In genomic region chr6:63804381-63804956, GRCh38 we compare ENCODE assay signal across 14 cellular contexts.
A peak's percentile ranks its signal among the peaks of the same experiment; 100 is the strongest.
DNase-seq lines count a peak whose midpoint lies in the region; ATAC-seq and TF ChIP-seq lines count a peak whose summit lies in the region.
"Had no signal": no experiment of that assay in that cellular context is flagged by ENCODE, and none has a peak within 500 bp of the region (broad histone marks: within the 10 kb centered on the region; RNA-seq: fewer than 3 reads in every experiment).

No MANE protein-coding gene starts in this region.

- TF ChIP-seq CTCF in HFF-Myc (IDR thresholded peaks at IDR 0.05; ENCODE audit: low read depth, low read length, missing control alignments) = no peak

- POLR2A ChIA-PET in activated CD8-positive, alpha-beta T cell treated with anti-CD3 and anti-CD28 coated beads, Interleukin-2, amount 10 ng/mL, durations not matched to agents 7 days and 5 days (lab: Charles Lee) = interaction anchor here (0.6 kb wide), 1 partner anchor 208 kb away, joined by 5 read pairs; no protein-coding TSS in a partner anchor

- H3K27me3 Mint-ChIP-seq in activated CD8-positive, alpha-beta T cell treated with anti-CD3 and anti-CD28 coated beads, Interleukin-2, amount 10 ng/mL, durations not matched to agents 7 days and 5 days (ENCODE audit: low read depth) = no peaks in the 10 kb centered on the region
- H3K27me3 Mint-ChIP-seq: type B pancreatic cell had no signal

- no peak for ATAC-seq in activated CD8-positive, alpha-beta T cell treated with anti-CD3 and anti-CD28 coated beads, Interleukin-2, amount 10 ng/mL, durations not matched to agents 7 days and 5 days
- ATAC-seq: naive thymus-derived CD8-positive, alpha-beta T cell had no signal

- DNase-seq in A172 (ENCODE audit: low spot score) = peak; percentile 76
- peak; percentile 88 for DNase-seq in HFF-Myc (ENCODE audit: extremely low read depth, low read depth)
- DNase-seq in SW 1271 (lab: John Stamatoyannopoulos, UW) = peak; percentile 53 to 82
- DNase-seq in foreskin melanocyte = peak; percentile 26
- no peak for DNase-seq in activated CD8-positive, alpha-beta T cell treated with anti-CD3 and anti-CD28 coated beads, Interleukin-2, amount 10 ng/mL, durations not matched to agents 7 days and 5 days
- no peak for DNase-seq in activated CD4-positive, alpha-beta T cell treated with anti-CD3 and anti-CD28 coated beads, Interleukin-2, amount 50 U/mL, for 48 hours
- DNase-seq in DMS153 treated with DMSO at 0.1 percent for 48 hours (lab: John Stamatoyannopoulos, UW; ENCODE audit: unreplicated experiment) = no peak
- DNase-seq in NCI-H146 (lab: John Stamatoyannopoulos, UW) = no peak
- DNase-seq: heart right ventricle; naive thymus-derived CD8-positive, alpha-beta T cell; NCI-H1694; Right ventricle myocardium superior; stimulated activated CD4-positive, alpha-beta T cell treated with anti-CD3 and anti-CD28 coated beads, Interleukin-4, amount 100 ng/mL, for 4 hours had no signal

- peaks cover 7% of the 10 kb centered on the region for H3K4me1 Mint-ChIP-seq in activated CD8-positive, alpha-beta T cell treated with anti-CD3 and anti-CD28 coated beads, Interleukin-2, amount 10 ng/mL, durations not matched to agents 7 days and 5 days (ENCODE audit: low read depth)
- H3K4me1 Mint-ChIP-seq: naive thymus-derived CD8-positive, alpha-beta T cell had no signal

- no peaks in the 10 kb centered on the region for H3K36me3 Mint-ChIP-seq in activated CD8-positive, alpha-beta T cell treated with anti-CD3 and anti-CD28 coated beads, Interleukin-2, amount 10 ng/mL, durations not matched to agents 7 days and 5 days (ENCODE audit: low read depth)
- H3K36me3 Mint-ChIP-seq: naive thymus-derived CD8-positive, alpha-beta T cell; type B pancreatic cell had no signal

- H3K4me3 Mint-ChIP-seq in activated CD8-positive, alpha-beta T cell treated with anti-CD3 and anti-CD28 coated beads, Interleukin-2, amount 10 ng/mL, durations not matched to agents 7 days and 5 days = no peak overlapping the region
- H3K4me3 Mint-ChIP-seq: naive thymus-derived CD8-positive, alpha-beta T cell; type B pancreatic cell had no signal

- no peak overlapping the region for H3K27ac Mint-ChIP-seq in activated CD8-positive, alpha-beta T cell treated with anti-CD3 and anti-CD28 coated beads, Interleukin-2, amount 10 ng/mL, durations not matched to agents 7 days and 5 days
- H3K27ac Mint-ChIP-seq: naive thymus-derived CD8-positive, alpha-beta T cell; type B pancreatic cell had no signal

- no peaks in the 10 kb centered on the region for H3K9me3 Mint-ChIP-seq in activated CD8-positive, alpha-beta T cell treated with anti-CD3 and anti-CD28 coated beads, Interleukin-2, amount 10 ng/mL, durations not matched to agents 7 days and 5 days (ENCODE audit: insufficient read depth)
- H3K9me3 Mint-ChIP-seq: naive thymus-derived CD8-positive, alpha-beta T cell; type B pancreatic cell had no signal

- peak overlapping the region; percentile 7 for H3K4me3 ChIP-seq in HFF-Myc (replicated peaks; ENCODE audit: low read depth, low read length)
- H3K4me3 ChIP-seq: heart right ventricle had no signal

- CTCF ChIA-PET in activated CD8-positive, alpha-beta T cell treated with anti-CD3 and anti-CD28 coated beads, Interleukin-2, amount 10 ng/mL, durations not matched to agents 7 days and 5 days (lab: Charles Lee) = interaction anchor here (1.3 kb wide), 1 partner anchor 452 kb away, joined by 3 read pairs; no protein-coding TSS in a partner anchor

Comparison
In these comparisons a context has a peak if more than half of its experiments do, and no peak if none do; other contexts are left out.
1. DNase-seq: peak in A172 (single experiment), HFF-Myc (single experiment), SW 1271 (2 of 2) and foreskin melanocyte (single experiment); none in activated CD8-positive, alpha-beta T cell treated with anti-CD3 and anti-CD28 coated beads, Interleukin-2, amount 10 ng/mL, durations not matched to agents 7 days and 5 days (single experiment), activated CD4-positive, alpha-beta T cell treated with anti-CD3 and anti-CD28 coated beads, Interleukin-2, amount 50 U/mL, for 48 hours (0 of 2), DMS153 treated with DMSO at 0.1 percent for 48 hours (single experiment) and NCI-H146 (single experiment).